ENCODE assay signal across 28 cellular contexts in the genomic region with DNA sequence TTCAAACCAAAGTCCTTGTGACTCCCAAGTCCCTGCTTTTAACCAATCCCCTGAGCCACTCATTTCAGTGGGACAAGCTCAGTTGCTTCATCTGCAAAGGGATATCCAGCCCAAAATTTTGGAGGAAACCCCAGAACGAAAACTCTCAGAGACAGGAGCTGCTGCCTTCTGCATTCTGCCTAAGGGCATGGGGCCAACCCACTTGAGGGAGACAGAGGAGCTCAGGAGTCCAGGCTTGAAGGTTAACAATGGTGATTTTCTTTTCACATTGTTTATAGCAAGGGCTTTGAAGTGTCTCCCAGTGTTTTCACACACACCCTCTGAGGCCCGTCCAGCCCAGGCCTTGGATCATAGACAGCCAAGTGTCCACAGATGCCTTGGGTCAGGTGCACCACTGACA.
A peak's percentile ranks its signal among the peaks of the same experiment; 100 is the strongest.
DNase-seq lines count a peak whose midpoint lies in the region; ATAC-seq lines count a peak whose summit lies in the region.
"Had no signal": no experiment of that assay in that cellular context is flagged by ENCODE, and none has a peak within 500 bp of the region (broad histone marks: within the 10 kb centered on the region; RNA-seq: fewer than 3 reads in every experiment).

No MANE protein-coding gene starts in this region.

- no peak overlapping the region for H3K23ac ChIP-seq in neuronal stem cell (ENCODE audit: low read depth, low read length, poor library complexity)

- no peak overlapping the region for H4K8ac ChIP-seq in neuronal stem cell (ENCODE audit: low read depth, low read length)

- H3K4ac ChIP-seq in neuronal stem cell (ENCODE audit: low read length): no peak overlapping the region

- H3K27me3 ChIP-seq in SJCRH30: no peaks in the 10 kb centered on the region
- no peaks in the 10 kb centered on the region for H3K27me3 ChIP-seq in neuronal stem cell (ENCODE audit: control insufficient read depth in 3 of 3, insufficient read depth in 3 of 3, low read depth in 1 of 3, low read length in 3 of 3)

- no peaks in the 10 kb centered on the region for H3K79me1 ChIP-seq in neuronal stem cell (ENCODE audit: low read depth, low read length)

- ATAC-seq in GM21515 (IDR thresholded peaks at IDR 0.05; ENCODE audit: unreplicated experiment): no peak
- ATAC-seq: activated CD4-positive, alpha-beta T cell treated with anti-CD3 and anti-CD28 coated beads for 36 hours; activated CD8-positive, alpha-beta T cell treated with anti-CD3 and anti-CD28 coated beads, Interleukin-2, amount 10 ng/mL, durations not matched to agents 7 days and 5 days; left colon; SK-N-SH treated with all-trans-retinoic acid at 6 μM for 48 hours; stimulated activated naive B cell treated with anti-CD40 and anti-IgM and Interleukin-4, amounts not matched to agents 10 μg/mL and 1 μg/mL and 100 μg/mL, for 72 hours had no signal

- no peak overlapping the region for H2AK5ac ChIP-seq in neuronal stem cell (ENCODE audit: low read depth, low read length)

- H3K4me3 ChIP-seq in SJCRH30 (no peak overlapping the region), neuronal stem cell (ENCODE audit: low read length in 2 of 2) (no peak overlapping the region)
- H3K4me3 ChIP-seq: cardiac muscle cell, suprapubic skin had no signal

- H3K4me1 ChIP-seq in SJCRH30 (peaks cover 23% of the 10 kb centered on the region), neuronal stem cell (ENCODE audit: control insufficient read depth in 2 of 2, insufficient read depth in 1 of 2, low read depth in 1 of 2, low read length in 2 of 2) (no peaks in the 10 kb centered on the region)
- H3K4me1 ChIP-seq: suprapubic skin had no signal

- H2BK12ac ChIP-seq in neuronal stem cell (ENCODE audit: low read length): no peak overlapping the region

- H3K9me3 ChIP-seq in SJCRH30 (replicated peaks): no peaks in the 10 kb centered on the region
- H3K9me3 ChIP-seq in neuronal stem cell (replicated peaks in 1 of 2; ENCODE audit: control insufficient read depth in 2 of 2, insufficient read depth in 1 of 2, low read depth in 1 of 2, low read length in 2 of 2): no peaks in the 10 kb centered on the region
- H3K9me3 ChIP-seq: suprapubic skin had no signal

- no peak overlapping the region for H2AFZ ChIP-seq in neuronal stem cell (ENCODE audit: low read length)

- H2BK120ac ChIP-seq in neuronal stem cell (ENCODE audit: low read depth, low read length): no peak overlapping the region

- H2BK5ac ChIP-seq in neuronal stem cell (ENCODE audit: low read length): no peak overlapping the region

- no peak overlapping the region for H4K91ac ChIP-seq in neuronal stem cell (ENCODE audit: low read depth, low read length, poor library complexity)

- no peak overlapping the region for H3K9ac ChIP-seq in neuronal stem cell (ENCODE audit: low read depth, low read length, poor library complexity)

- in situ Hi-C loops in ACHN (cut with HindIII; ENCODE audit: low pct_ligation_motif_present, low pct_unique_long_range_greater_than_20kb, low sequenced_read_pairs): no loop called here

- H3K36me3 ChIP-seq in SJCRH30 (no peaks in the 10 kb centered on the region), neuronal stem cell (replicated peaks in 1 of 2; ENCODE audit: control insufficient read depth in 2 of 2, insufficient read depth in 2 of 2, low read length in 2 of 2) (no peaks in the 10 kb centered on the region)
- H3K36me3 ChIP-seq: cardiac muscle cell, suprapubic skin had no signal

- no CpG with 5 or more reads among the region's 2 CpGs for WGBS in neuronal stem cell (ENCODE audit: extremely low coverage in 2 of 2, insufficient read length in 2 of 2, insufficient replicate concordance in 1 of 2), 2 donors

- no peak overlapping the region for H3K14ac ChIP-seq in neuronal stem cell (ENCODE audit: low read length)

- no peak overlapping the region for H3K4me2 ChIP-seq in neuronal stem cell (ENCODE audit: insufficient read depth, low read length, poor library complexity, severe bottlenecking)

- H2BK15ac ChIP-seq in neuronal stem cell (ENCODE audit: low read length): no peak overlapping the region

- H3K27ac ChIP-seq in SJCRH30 (no peak overlapping the region), neuronal stem cell (replicated peaks; ENCODE audit: low read length) (no peak overlapping the region)
- H3K27ac ChIP-seq: 22Rv1, cardiac muscle cell, RWPE1, suprapubic skin had no signal

- DNase-seq in DMS153 (lab: John Stamatoyannopoulos, UW) (peak; percentile 24), DMS153 treated with DMSO at 0.1 percent for 48 hours (lab: John Stamatoyannopoulos, UW; ENCODE audit: unreplicated experiment) (no peak), NCI-H146 (lab: John Stamatoyannopoulos, UW) (peak; percentile 56), SJCRH30 (peak; percentile 48), neuronal stem cell (ENCODE audit: low spot score) (no peak), LoVo (ENCODE audit: low spot score) (no peak), ACHN (no peak)
- DNase-seq: activated CD4-positive, alpha-beta T cell treated with anti-CD3 and anti-CD28 coated beads for 36 hours; activated CD8-positive, alpha-beta T cell treated with anti-CD3 and anti-CD28 coated beads, Interleukin-2, amount 10 ng/mL, durations not matched to agents 7 days and 5 days; activated effector memory CD4-positive, alpha-beta T cell treated with anti-CD3 and anti-CD28 coated beads, Interleukin-2, amount 50 U/mL, for 16 hours; activated naive CD8-positive, alpha-beta T cell treated with anti-CD3 and anti-CD28 coated beads for 36 hours; activated T-cell treated with anti-CD3 and anti-CD28 coated beads, Interleukin-2, amount 50 U/mL, for 1 hour; aorta; CD4-positive, CD25-positive, alpha-beta regulatory T cell; H7; head of caudate nucleus; Kasumi-1; left colon; mesendoderm; NCI-H2107; stimulated activated CD4-positive, alpha-beta T cell treated with anti-CD3 and anti-CD28 coated beads, Interleukin-4, amount 100 ng/mL, for 4 hours; stimulated activated naive B cell treated with anti-CD40 and anti-IgM and Interleukin-4, amounts not matched to agents 10 μg/mL and 1 μg/mL and 100 μg/mL, for 72 hours had no signal

- peak overlapping the region; percentile 0 for H3K18ac ChIP-seq in neuronal stem cell (ENCODE audit: low read length)

Comparison
In these comparisons a context has a peak if more than half of its experiments do, and no peak if none do; other contexts are left out.
1. DNase-seq: peak in DMS153 (single experiment), NCI-H146 (single experiment) and SJCRH30 (2 of 2); none in DMS153 treated with DMSO at 0.1 percent for 48 hours (single experiment), neuronal stem cell (single experiment), LoVo (single experiment) and ACHN (single experiment).